Comparison of ENCODE assay signal across 10 cellular contexts in the genomic region with DNA sequence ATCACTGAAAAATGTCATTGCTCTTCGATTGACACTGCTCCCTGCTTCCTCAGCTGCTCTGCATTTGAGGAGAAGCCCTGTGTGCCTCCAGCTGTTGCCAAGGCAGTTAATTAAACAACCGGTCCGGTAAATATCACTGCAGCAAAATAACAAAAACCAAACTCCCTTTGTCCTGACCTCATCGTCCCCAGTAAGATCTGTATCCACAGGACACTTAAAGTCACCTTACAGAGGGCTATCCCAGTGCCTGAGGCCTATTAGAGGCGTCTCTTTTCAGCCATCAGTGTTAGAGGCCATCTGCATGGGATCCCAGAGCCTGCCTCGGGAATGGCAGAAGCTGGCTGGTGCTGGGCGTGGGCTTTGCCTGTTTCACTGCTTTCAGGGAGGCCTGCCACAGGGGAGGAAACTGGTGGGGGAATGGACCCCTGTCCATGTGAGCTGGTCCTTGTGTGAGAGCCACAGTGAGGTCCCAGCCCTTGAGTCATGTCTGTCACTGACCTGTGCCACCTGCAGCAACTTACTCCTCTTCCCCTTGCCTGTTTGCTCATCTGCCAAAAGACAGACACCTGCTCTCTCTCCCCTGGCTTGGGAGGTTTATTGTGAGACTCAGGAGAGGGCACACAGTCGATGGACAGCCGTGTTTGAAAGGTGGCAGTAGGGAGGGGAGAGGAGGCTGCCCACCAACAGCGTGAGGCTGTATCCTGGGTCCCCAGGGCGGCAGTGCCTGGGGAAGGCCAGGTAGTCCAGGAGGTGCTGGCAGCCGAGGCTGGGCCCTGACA.
DNase-seq lines count a peak whose midpoint lies in the region; ATAC-seq and TF ChIP-seq lines count a peak whose summit lies in the region.
"Had no signal": no experiment of that assay in that cellular context is flagged by ENCODE, and none has a peak within 500 bp of the region (broad histone marks: within the 10 kb centered on the region; RNA-seq: fewer than 3 reads in every experiment).

No MANE protein-coding gene starts in this region.

- H3K9me3 ChIP-seq in WERI-Rb-1 (ENCODE audit: severe bottlenecking) (no peaks in the 10 kb centered on the region), suprapubic skin (no peaks in the 10 kb centered on the region)
- H3K9me3 ChIP-seq: HAP-1 had no signal

- whole genome bisulfite sequencing in suprapubic skin = 33% methylated on average over 9 of the region's 12 CpGs

- no peaks in the 10 kb centered on the region for H3K27me3 ChIP-seq in WERI-Rb-1 (ENCODE audit: insufficient read depth, low read depth, severe bottlenecking)
- H3K27me3 ChIP-seq in layer of hippocampus (ENCODE audit: control insufficient read depth, insufficient read depth, low read length) = no peaks in the 10 kb centered on the region
- H3K27me3 ChIP-seq in suprapubic skin = no peaks in the 10 kb centered on the region

- no peak for TF ChIP-seq EP300 in suprapubic skin (IDR thresholded peaks at IDR 0.05)

- TF ChIP-seq POLR2A in suprapubic skin (IDR thresholded peaks at IDR 0.05) = no peak

- H3K4me1 ChIP-seq in suprapubic skin = peaks cover 51% of the 10 kb centered on the region

- H3K27ac ChIP-seq in WERI-Rb-1 (peak overlapping the region; percentile 66), layer of hippocampus (ENCODE audit: low read depth, low read length) (peak overlapping the region; percentile 95), suprapubic skin (peak overlapping the region; percentile 89)

- peak in 2 of 3 experiments; percentile 54 to 77 for DNase-seq in NCI-H1417 (lab: John Stamatoyannopoulos, UW)
- DNase-seq in NCI-H1417 treated with DMSO at 0.1 percent for 48 hours (lab: John Stamatoyannopoulos, UW) = no peak
- DNase-seq in WERI-Rb-1 = no peak
- DNase-seq in suprapubic skin (ENCODE audit: low spot score in 2 of 2) = peak in 1 of 2 donors; percentile 70
- no peak for DNase-seq in stimulated activated naive CD4-positive, alpha-beta T cell treated with Interleukin-2 at 50 U/mL for 16 hours (lab: John Stamatoyannopoulos, UW)
- DNase-seq in cerebellum (ENCODE audit: low spot score) = no peak
- DNase-seq: erythroblast had no signal

- ATAC-seq in HG02852 (IDR thresholded peaks at IDR 0.05; ENCODE audit: unreplicated experiment) = no peak

- TF ChIP-seq CTCF in WERI-Rb-1 (IDR thresholded peaks at IDR 0.05; ENCODE audit: low read depth, low read length) (no peak), suprapubic skin (IDR thresholded peaks at IDR 0.05) (no peak)

- H3K36me3 ChIP-seq in WERI-Rb-1 = peaks cover 14% of the 10 kb centered on the region
- H3K36me3 ChIP-seq in suprapubic skin = peaks cover 35% of the 10 kb centered on the region

- H3K4me3 ChIP-seq in WERI-Rb-1 (ENCODE audit: low read depth, low read length) (no peak overlapping the region), suprapubic skin (peak overlapping the region; percentile 17)
- H3K4me3 ChIP-seq: HAP-1 had no signal

Comparison
In these comparisons a context has a peak if more than half of its experiments do, and no peak if none do; other contexts are left out.
1. DNase-seq: peak in NCI-H1417 (2 of 3); none in NCI-H1417 treated with DMSO at 0.1 percent for 48 hours (single experiment), WERI-Rb-1 (single experiment), stimulated activated naive CD4-positive, alpha-beta T cell treated with Interleukin-2 at 50 U/mL for 16 hours (single experiment) and cerebellum (single experiment).
2. Peak in every context shown above with its lines, with median percentiles within 50 percentile points of each other: H3K27ac ChIP-seq.